ENCODE assay signal across 8 cellular contexts in genomic region chr6:52361945-52362442, GRCh38. TPM values are rescaled to one million over a fixed set of nuclear protein-coding genes. Genes with fewer than 3 reads are reported as not detected.
A peak's percentile ranks its signal among the peaks of the same experiment; 100 is the strongest.
DNase-seq lines count a peak whose midpoint lies in the region; ATAC-seq and TF ChIP-seq lines count a peak whose summit lies in the region.

Gene PAQR8, plus strand, starts transcription at chr6:52362151. Its CDS starts 41,063 bp downstream, at chr6:52403214.

- peaks cover 10% of the 10 kb centered on the region for H3K36me3 Mint-ChIP-seq in T-cell

- H3K9me3 Mint-ChIP-seq in T-cell: no peaks in the 10 kb centered on the region

- CTCF ChIA-PET in T-cell (lab: Charles Lee): interaction anchor here (0.5 to 2.2 kb wide), 21 partner anchors 11 to 1366 kb away, joined by 3 to 28 read pairs (median 4); partner anchors contain the start of gene MCM3 (in 1 of the 2)

- H3K4me3 ChIP-seq in adipocyte (ENCODE audit: low read length) (peak within 1 kb of the TSS; percentile 88), right atrium auricular region (peak within 1 kb of the TSS; percentile 84 to 91), psoas muscle (peak within 1 kb of the TSS; percentile 73)

- POLR2A ChIA-PET in T-cell (lab: Charles Lee): interaction anchor here (0.6 to 1.9 kb wide), 7 partner anchors 27 to 77 kb away, joined by 4 to 11 read pairs (median 6); partner anchors contain the start of gene MCM3 (in 1 of the 2)

- H3K36me3 ChIP-seq in adipocyte (ENCODE audit: control insufficient read depth, insufficient read depth, low read length, severe bottlenecking): no peaks in the 10 kb centered on the region
- H3K36me3 ChIP-seq in right atrium auricular region: no peaks in the 10 kb centered on the region
- H3K36me3 ChIP-seq in psoas muscle (ENCODE audit: insufficient read depth in 1 of 2, low read depth in 1 of 2): no peaks in the 10 kb centered on the region

- peak within 1 kb of the TSS; percentile 94 for H3K27ac Mint-ChIP-seq in T-cell

- peak within 1 kb of the TSS; percentile 84 to 85 for H3K27ac ChIP-seq in right atrium auricular region
- H3K27ac ChIP-seq in psoas muscle: peak within 1 kb of the TSS; percentile 58

- peak; percentile 83 for DNase-seq in GDM1 (lab: John Stamatoyannopoulos, UW)
- peak; percentile 36 for DNase-seq in H4 (ENCODE audit: low spot score)
- DNase-seq in M059J (ENCODE audit: low read depth): peak; percentile 67
- DNase-seq in T-cell: peak; percentile 60 to 89 (median 78)
- DNase-seq in adipocyte (ENCODE audit: low read depth): peak; percentile 86
- no peak for DNase-seq in right atrium auricular region (ENCODE audit: low spot score)
- DNase-seq in psoas muscle: peak; percentile 80
- DNase-seq in ureter (ENCODE audit: low spot score): peak; percentile 78

- H3K9ac ChIP-seq in adipocyte (ENCODE audit: low read length): peak within 1 kb of the TSS; percentile 86

- 0 to 2% (median 1%) methylated on average over 26 to 69 of the region's 69 CpGs for WGBS in psoas muscle, 3 donors

- intact Hi-C loops in psoas muscle (cut with DNase I): no loop called here

- H3K9me3 ChIP-seq in adipocyte (ENCODE audit: control insufficient read depth, low read length) (no peaks in the 10 kb centered on the region), right atrium auricular region (no peaks in the 10 kb centered on the region), psoas muscle (no peaks in the 10 kb centered on the region)

- H3K4me1 ChIP-seq in adipocyte (ENCODE audit: control insufficient read depth, insufficient read depth, low read length) (peaks cover 5% of the 10 kb centered on the region), right atrium auricular region (peaks cover 0 to 10% of the 10 kb centered on the region in 2 donors), psoas muscle (no peaks in the 10 kb centered on the region)

- no peaks in the 10 kb centered on the region for H3K27me3 ChIP-seq in adipocyte (replicated peaks; ENCODE audit: control insufficient read depth, insufficient read depth, low read length)
- no peaks in the 10 kb centered on the region for H3K27me3 ChIP-seq in right atrium auricular region
- peaks cover 0 to 20% (median 11%) of the 10 kb centered on the region in 3 donors for H3K27me3 ChIP-seq in psoas muscle (ENCODE audit: insufficient read depth in 3 of 3, low read length in 2 of 3)

- no peak for TF ChIP-seq CTCF in right atrium auricular region (IDR thresholded peaks at IDR 0.05)
- no peak for TF ChIP-seq CTCF in psoas muscle (IDR thresholded peaks at IDR 0.05)

- peak within 1 kb of the TSS; percentile 94 to 97 (median 95) for H3K4me3 Mint-ChIP-seq in T-cell

- H3K27me3 Mint-ChIP-seq in T-cell: no peaks in the 10 kb centered on the region

- H3K4me1 Mint-ChIP-seq in T-cell: peaks cover 42 to 49% (median 46%) of the 10 kb centered on the region in 3 donors

- ATAC-seq in T-cell (replicated peaks in 1 of 4) (peak; percentile 91 to 96 (median 93)), psoas muscle (peak; percentile 71 to 91 (median 84))

RNA-seq across cellular contexts. Expression of gene PAQR8, which starts in this region (rescaled TPM):
- total RNA-seq in H4 (2014; rRNA removed; shearing (Covaris generic)): 3.8 and 4.5 TPM in 2 replicates
- total RNA-seq in M059J (2014; rRNA removed; shearing (Covaris generic)): 4.9 and 9.9 TPM in 2 replicates
- total RNA-seq in T-cell (10 to 100 TPM; 12.0 to 35.2 (median 30.2) TPM), right atrium auricular region (1 to 10 TPM; 2.6 to 5.6 TPM), psoas muscle (1 to 10 TPM in 2 of 4 donors, under 1 TPM in 2; 0.68 to 1.3 (median 1.00) TPM), ureter (20.5 TPM)
- under 1 TPM; 0.39 to 0.55 (median 0.51) TPM for polyA plus RNA-seq in psoas muscle
